ENCODE assay signal across 11 cellular contexts in genomic region chr4:89303989-89304388, GRCh38. TPM values are rescaled to one million over a fixed set of nuclear protein-coding genes. Genes with fewer than 3 reads are reported as not detected.
DNase-seq lines count a peak whose midpoint lies in the region; ATAC-seq and TF ChIP-seq lines count a peak whose summit lies in the region.
"Had no signal": no experiment of that assay in that cellular context is flagged by ENCODE, and none has a peak within 500 bp of the region (broad histone marks: within the 10 kb centered on the region; RNA-seq: fewer than 3 reads in every experiment).

No MANE protein-coding gene starts in this region.

- TF ChIP-seq CTCF in Peyer's patch (IDR thresholded peaks at IDR 0.05), result no peak

- peak overlapping the region; percentile 89 to 100 (median 98) for H3K4me3 Mint-ChIP-seq in CD4-positive, alpha-beta memory T cell
- peak overlapping the region; percentile 4 for H3K4me3 Mint-ChIP-seq in dendritic cell treated with granulocyte-macrophage colony-stimulating factor and Interleukin-4, amounts not matched to agents 40 ng/mL and 50 ng/mL, for 4 days

- H3K4me3 ChIP-seq in CD4-positive, alpha-beta memory T cell (ENCODE audit: low read length in 2 of 2), result peak overlapping the region; percentile 15 to 85
- peak overlapping the region in 2 of 4 donors; percentile 13 to 18 for H3K4me3 ChIP-seq in Peyer's patch

- peaks cover 20 to 34% of the 10 kb centered on the region in 2 donors for H3K36me3 Mint-ChIP-seq in CD4-positive, alpha-beta memory T cell
- peaks cover 12% of the 10 kb centered on the region for H3K36me3 Mint-ChIP-seq in dendritic cell treated with granulocyte-macrophage colony-stimulating factor and Interleukin-4, amounts not matched to agents 40 ng/mL and 50 ng/mL, for 4 days (ENCODE audit: low read depth)

- H3K27ac ChIP-seq in CD4-positive, alpha-beta memory T cell (ENCODE audit: low read depth, low read length), result peak overlapping the region; percentile 87
- peak overlapping the region; percentile 4 to 58 (median 35) for H3K27ac ChIP-seq in Peyer's patch

- H3K27me3 ChIP-seq in CD4-positive, alpha-beta memory T cell (ENCODE audit: insufficient read depth, low read length), result no peaks in the 10 kb centered on the region
- no peaks in the 10 kb centered on the region for H3K27me3 ChIP-seq in Peyer's patch

- H3K4me1 ChIP-seq in CD4-positive, alpha-beta memory T cell (ENCODE audit: insufficient read depth, low read length), result peaks cover 74% of the 10 kb centered on the region
- H3K4me1 ChIP-seq in Peyer's patch, result peaks cover 0 to 45% (median 3%) of the 10 kb centered on the region in 4 donors

- H3K9me3 ChIP-seq in CD4-positive, alpha-beta memory T cell (ENCODE audit: control insufficient read depth in 1 of 2, low read length in 2 of 2), result no peaks in the 10 kb centered on the region
- no peaks in the 10 kb centered on the region for H3K9me3 ChIP-seq in Peyer's patch

- ATAC-seq in HG02623 (IDR thresholded peaks at IDR 0.05; ENCODE audit: unreplicated experiment), result no peak

- no peaks in the 10 kb centered on the region for H3K9me3 Mint-ChIP-seq in CD4-positive, alpha-beta memory T cell
- no peaks in the 10 kb centered on the region for H3K9me3 Mint-ChIP-seq in dendritic cell treated with granulocyte-macrophage colony-stimulating factor and Interleukin-4, amounts not matched to agents 40 ng/mL and 50 ng/mL, for 4 days

- H3K27me3 Mint-ChIP-seq in CD4-positive, alpha-beta memory T cell, result no peaks in the 10 kb centered on the region
- H3K27me3 Mint-ChIP-seq in dendritic cell treated with granulocyte-macrophage colony-stimulating factor and Interleukin-4, amounts not matched to agents 40 ng/mL and 50 ng/mL, for 4 days, result no peaks in the 10 kb centered on the region

- no peak for TF ChIP-seq POLR2A in Peyer's patch (IDR thresholded peaks at IDR 0.05)

- DNase-seq in NOMO-1 treated with DMSO at 0.1 percent for 48 hours (lab: John Stamatoyannopoulos, UW; ENCODE audit: unreplicated experiment) (peak; percentile 76), NOMO-1 treated with dmso at 0.1 percent for 144 hours (lab: John Stamatoyannopoulos, UW; ENCODE audit: unreplicated experiment) (no peak), Peyer's patch (no peak), occipital lobe (lab: John Stamatoyannopoulos, UW) (no peak)
- no peak for DNase-seq in CD4-positive, alpha-beta memory T cell
- DNase-seq in stimulated activated CD4-positive, alpha-beta T cell treated with anti-CD3 and anti-CD28 coated beads, Interleukin-12 subunit alpha, Interleukin-12 subunit beta, amount 100 ng/mL, for 4 hours, result no peak
- DNase-seq: activated CD4-positive, CD25-positive, alpha-beta regulatory T cell; cortex of kidney; DMS79 had no signal

- peak overlapping the region; percentile 65 to 99 (median 95) for H3K27ac Mint-ChIP-seq in CD4-positive, alpha-beta memory T cell
- peak overlapping the region; percentile 86 for H3K27ac Mint-ChIP-seq in dendritic cell treated with granulocyte-macrophage colony-stimulating factor and Interleukin-4, amounts not matched to agents 40 ng/mL and 50 ng/mL, for 4 days

- intact Hi-C loops in CD4-positive, alpha-beta memory T cell (cut with micrococcal nuclease), result loop anchor here (1.0 to 10.0 kb wide), 7 partner anchors 10 to 709 kb away; partner anchors contain the start of gene HERC3
- intact Hi-C loops in dendritic cell treated with granulocyte-macrophage colony-stimulating factor and Interleukin-4, amounts not matched to agents 40 ng/mL and 50 ng/mL, for 4 days (cut with micrococcal nuclease), result loop anchor here (10.0 kb wide), 1 partner anchor 189 kb away; the partner anchor contains the start of gene TIGD2

- POLR2A ChIA-PET in CD4-positive, alpha-beta memory T cell (lab: Charles Lee; ENCODE audit: partially characterized antibody), result interaction anchor here (2.3 to 15.1 kb wide), 4 partner anchors 10 to 48 kb away, joined by 19 to 453 read pairs (median 100); no protein-coding TSS in a partner anchor

- CTCF ChIA-PET in CD4-positive, alpha-beta memory T cell (lab: Charles Lee; ENCODE audit: partially characterized antibody), result interaction anchor here (1.7 to 14.5 kb wide), 3 partner anchors 10 to 51 kb away, joined by 4 to 285 read pairs (median 11); no protein-coding TSS in a partner anchor

- H3K36me3 ChIP-seq in CD4-positive, alpha-beta memory T cell (ENCODE audit: insufficient read depth, low read length), result no peaks in the 10 kb centered on the region
- no peaks in the 10 kb centered on the region for H3K36me3 ChIP-seq in Peyer's patch

- H3K4me1 Mint-ChIP-seq in CD4-positive, alpha-beta memory T cell, result peaks cover 39 to 83% (median 58%) of the 10 kb centered on the region in 4 donors
- H3K4me1 Mint-ChIP-seq in dendritic cell treated with granulocyte-macrophage colony-stimulating factor and Interleukin-4, amounts not matched to agents 40 ng/mL and 50 ng/mL, for 4 days (ENCODE audit: low read depth), result peaks cover 56% of the 10 kb centered on the region

RNA-seq across cellular contexts. Expression of gene GPRIN3, which starts 3.6 kb away (rescaled TPM):
- 10 to 100 TPM; 32.5 TPM for total RNA-seq in CD4-positive, alpha-beta memory T cell
- 10 to 100 TPM in 1 of 2 donors, 1 to 10 TPM in 1; 6.9 to 18.9 TPM for polyA plus RNA-seq in CD4-positive, alpha-beta memory T cell
- total RNA-seq in Peyer's patch, result 10 to 100 TPM; 13.1 to 26.8 (median 17.8) TPM
- total RNA-seq in occipital lobe, result 31.2 TPM
